ENCODE assay signal across 8 cellular contexts in genomic region chr7:157010588-157011332, GRCh38. TPM values are rescaled to one million over a fixed set of nuclear protein-coding genes. Genes with fewer than 3 reads are reported as not detected.
A peak's percentile ranks its signal among the peaks of the same experiment; 100 is the strongest.
DNase-seq lines count a peak whose midpoint lies in the region; ATAC-seq and TF ChIP-seq lines count a peak whose summit lies in the region.

MNX1 (minus strand) TSS chr7:157010663; CDS start chr7:157010350, 313 bp downstream.

- H3K4me1 ChIP-seq in mucosa of descending colon (ENCODE audit: low read depth) (peaks cover 22% of the 10 kb centered on the region), urinary bladder (ENCODE audit: insufficient read depth) (no peaks in the 10 kb centered on the region)

- H3K36me3 ChIP-seq in mucosa of descending colon (ENCODE audit: low read depth) (no peaks in the 10 kb centered on the region), urinary bladder (ENCODE audit: insufficient read depth) (no peaks in the 10 kb centered on the region)

- peaks cover 4 to 98% (median 96%) of the 10 kb centered on the region in 45 donors for H3K27me3 ChIP-seq in dorsolateral prefrontal cortex

- DNase-seq in NK-92 treated with Interleukin-12 subunit alpha and Interleukin-12 subunit beta, amount 100 ng/mL, for 24 hours (lab: John Stamatoyannopoulos, UW) = peak; percentile 31
- DNase-seq in NK-92 (lab: John Stamatoyannopoulos, UW; ENCODE audit: unreplicated experiment) (no peak), NCI-H1105 treated with DMSO at 0.1 percent for 48 hours (lab: John Stamatoyannopoulos, UW) (peak; percentile 79), T-helper 2 cell (peak in 3 of 5 experiments; percentile 22 to 80 (median 38)), dorsolateral prefrontal cortex (peak in 1 of 10 donors; percentile 55), mucosa of descending colon (peak; percentile 90 to 91 (median 91))

- peak within 1 kb of the TSS in 50 of 59 donors; percentile 8 to 63 (median 38) for H3K4me3 ChIP-seq in dorsolateral prefrontal cortex
- peak within 1 kb of the TSS; percentile 42 for H3K4me3 ChIP-seq in mucosa of descending colon
- peak within 1 kb of the TSS; percentile 47 for H3K4me3 ChIP-seq in urinary bladder (ENCODE audit: low read depth, low read length)

- under 1% methylated on average over 87 of the region's 87 CpGs for WGBS in urinary bladder

- intact Hi-C loops in dorsolateral prefrontal cortex (cut with DNase I) = no loop called here
- intact Hi-C loops in mucosa of descending colon (cut with DNase I, micrococcal nuclease) = no loop called here

- H3K27ac ChIP-seq in dorsolateral prefrontal cortex (no peak within 1 kb of the TSS), urinary bladder (ENCODE audit: low read depth) (no peak within 1 kb of the TSS)

- ATAC-seq in HG02678 (IDR thresholded peaks at IDR 0.05; ENCODE audit: unreplicated experiment) (peak; percentile 76), mucosa of descending colon (peak; percentile 84)

- H3K9me3 ChIP-seq in mucosa of descending colon = no peaks in the 10 kb centered on the region

- TF ChIP-seq CTCF in dorsolateral prefrontal cortex (IDR thresholded peaks at IDR 0.05 in 54 of 56, conservative IDR thresholded peaks at IDR 0.05 in 2 of 56; ENCODE audit: low read depth in 1 of 56, partially characterized antibody in 56 of 56) (no peak), mucosa of descending colon (IDR thresholded peaks at IDR 0.05) (no peak)

RNA-seq across cellular contexts. Expression of gene MNX1, which starts in this region (rescaled TPM):
- total RNA-seq in dorsolateral prefrontal cortex (not detected), mucosa of descending colon (10 to 100 TPM in 2 of 3 donors, 1 to 10 TPM in 1; 9.7 to 24.9 (median 24.0) TPM), urinary bladder (not detected)
- not detected for polyA plus RNA-seq in urinary bladder

Comparison
In these comparisons a context has a peak if more than half of its experiments do, and no peak if none do; other contexts are left out.
1. RNA of gene MNX1 (total RNA-seq): 9.7 to 24.9 TPM in mucosa of descending colon; not detected in dorsolateral prefrontal cortex and not detected in urinary bladder (single experiment); every median in the first group is over 4 times any median in the second.
2. Peak in every context shown above with its lines, with median percentiles within 50 percentile points of each other: H3K4me3 ChIP-seq.